ENCODE assay signal across 23 cellular contexts in the genomic region with DNA sequence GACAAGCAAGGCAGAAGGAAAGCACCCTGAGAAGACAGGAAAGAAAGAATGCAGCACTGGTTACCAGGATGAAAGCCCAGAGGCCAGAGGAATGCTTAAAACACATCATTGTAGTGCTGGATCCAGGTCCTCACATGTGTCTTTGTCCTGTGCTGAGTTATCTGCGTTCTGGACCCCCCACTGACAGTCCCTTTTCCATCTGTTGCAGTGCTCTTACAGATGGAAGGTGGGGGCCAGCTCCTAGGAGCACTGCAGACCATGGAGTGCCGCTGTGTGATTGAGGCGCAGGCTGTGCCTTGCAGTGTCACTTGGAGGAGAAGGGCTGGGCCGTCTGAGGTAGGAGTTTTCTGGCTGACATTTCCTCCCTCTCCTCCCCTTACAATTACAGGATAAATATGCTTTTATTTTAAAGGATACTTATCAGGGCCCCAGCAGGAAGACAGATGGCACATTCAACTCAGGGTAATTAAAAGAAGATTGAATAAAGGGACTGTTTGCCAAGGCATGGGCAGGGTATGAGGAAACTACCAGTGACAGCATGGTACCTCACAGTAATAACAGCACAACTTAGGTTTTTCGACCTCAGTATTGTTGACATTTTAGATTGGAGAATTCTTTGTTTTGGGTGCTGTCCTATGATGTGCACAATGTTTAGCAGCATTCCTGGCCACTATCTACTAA. TPM values are rescaled to one million over a fixed set of nuclear protein-coding genes. Genes with fewer than 3 reads are reported as not detected.
DNase-seq lines count a peak whose midpoint lies in the region; ATAC-seq and TF ChIP-seq lines count a peak whose summit lies in the region.
"Had no signal": no experiment of that assay in that cellular context is flagged by ENCODE, and none has a peak within 500 bp of the region (broad histone marks: within the 10 kb centered on the region; RNA-seq: fewer than 3 reads in every experiment).

No MANE protein-coding gene starts in this region.

- H3K9ac ChIP-seq in BLaER1 (0 out of 2 replicates have a peak overlapping the region, but pooled peaks have one; percentile 2), colonic mucosa (ENCODE audit: low read depth in 2 of 2, low read length in 2 of 2) (peak overlapping the region in 1 of 2 donors; percentile 7)

- no peaks in the 10 kb centered on the region for H3K9me3 Mint-ChIP-seq in stimulated activated naive B cell treated with anti-CD40 and anti-IgM and Interleukin-4, amounts not matched to agents 10 μg/mL and 1 μg/mL and 100 μg/mL, for 72 hours
- H3K9me3 Mint-ChIP-seq: activated T-cell treated with anti-CD3 and anti-CD28 coated beads, Interleukin-2, amount 50 U/mL, for 72 hours; naive thymus-derived CD8-positive, alpha-beta T cell had no signal

- H3K27me3 ChIP-seq in BLaER1 (no peaks in the 10 kb centered on the region), colonic mucosa (no peaks in the 10 kb centered on the region), upper lobe of right lung (no peaks in the 10 kb centered on the region)
- H3K27me3 ChIP-seq: BE2C, brain microvascular endothelial cell, stomach, thyroid gland had no signal

- peaks cover 59% of the 10 kb centered on the region for H3K36me3 ChIP-seq in BLaER1
- H3K36me3 ChIP-seq in HEK293 (ENCODE audit: control insufficient read depth in 2 of 2, insufficient read depth in 1 of 2, low read length in 2 of 2), result peaks cover 30 to 68% of the 10 kb centered on the region in 2 experiments
- H3K36me3 ChIP-seq in colonic mucosa, result peaks cover 4% of the 10 kb centered on the region
- peaks cover 4% of the 10 kb centered on the region for H3K36me3 ChIP-seq in upper lobe of right lung

- no peak overlapping the region for H3K4me3 Mint-ChIP-seq in stimulated activated naive B cell treated with anti-CD40 and anti-IgM and Interleukin-4, amounts not matched to agents 10 μg/mL and 1 μg/mL and 100 μg/mL, for 72 hours
- H3K4me3 Mint-ChIP-seq: activated T-cell treated with anti-CD3 and anti-CD28 coated beads, Interleukin-2, amount 50 U/mL, for 72 hours; naive thymus-derived CD8-positive, alpha-beta T cell had no signal

- H3K9me3 ChIP-seq in BLaER1, result no peaks in the 10 kb centered on the region
- H3K9me3 ChIP-seq in HEK293 (ENCODE audit: control insufficient read depth, insufficient read depth, low read depth, low read length), result no peaks in the 10 kb centered on the region
- no peaks in the 10 kb centered on the region for H3K9me3 ChIP-seq in colonic mucosa
- H3K9me3 ChIP-seq in upper lobe of right lung, result no peaks in the 10 kb centered on the region
- H3K9me3 ChIP-seq: BE2C, stomach, thyroid gland had no signal

- no peak overlapping the region for H3K27ac Mint-ChIP-seq in stimulated activated naive B cell treated with anti-CD40 and anti-IgM and Interleukin-4, amounts not matched to agents 10 μg/mL and 1 μg/mL and 100 μg/mL, for 72 hours
- H3K27ac Mint-ChIP-seq: activated T-cell treated with anti-CD3 and anti-CD28 coated beads, Interleukin-2, amount 50 U/mL, for 72 hours; naive thymus-derived CD8-positive, alpha-beta T cell had no signal

- H3K4me2 ChIP-seq in BLaER1, result no peak overlapping the region

- no peak for ATAC-seq in stimulated activated naive B cell treated with anti-CD40 and anti-IgM and Interleukin-4, amounts not matched to agents 10 μg/mL and 1 μg/mL and 100 μg/mL, for 72 hours (replicated peaks)
- ATAC-seq in upper lobe of right lung, result no peak
- ATAC-seq: activated T-cell treated with anti-CD3 and anti-CD28 coated beads, Interleukin-2, amount 50 U/mL, for 72 hours; naive thymus-derived CD8-positive, alpha-beta T cell had no signal

- H3K4me1 ChIP-seq in BLaER1, result peaks cover 21% of the 10 kb centered on the region
- peaks cover 8% of the 10 kb centered on the region for H3K4me1 ChIP-seq in HEK293 (ENCODE audit: control insufficient read depth, insufficient read depth, low read length)
- peaks cover 12% of the 10 kb centered on the region for H3K4me1 ChIP-seq in colonic mucosa
- peaks cover 9% of the 10 kb centered on the region for H3K4me1 ChIP-seq in upper lobe of right lung

- H3K4me3 ChIP-seq in BLaER1 (no peak overlapping the region), HEK293 (ENCODE audit: low read depth, low read length) (no peak overlapping the region), colonic mucosa (no peak overlapping the region), upper lobe of right lung (no peak overlapping the region)
- H3K4me3 ChIP-seq: SK-N-MC, stomach, thyroid gland had no signal

- CTCF ChIA-PET in HEK293 (lab: Yijun Ruan, JAX), result interaction anchor here (0.6 to 1.2 kb wide), 4 partner anchors 11 to 176 kb away, joined by 3 to 7 read pairs (median 4); a partner anchor contains a TSS

- intact Hi-C loops in colonic mucosa (cut with DNase I) (no loop called here), upper lobe of right lung (cut with DNase I) (no loop called here)

- no peaks in the 10 kb centered on the region for H3K27me3 Mint-ChIP-seq in stimulated activated naive B cell treated with anti-CD40 and anti-IgM and Interleukin-4, amounts not matched to agents 10 μg/mL and 1 μg/mL and 100 μg/mL, for 72 hours
- H3K27me3 Mint-ChIP-seq: naive thymus-derived CD8-positive, alpha-beta T cell had no signal

- H3K27ac ChIP-seq in BLaER1, result no peak overlapping the region
- H3K27ac ChIP-seq in HEK293 (ENCODE audit: extremely low read depth, low read depth, low read length), result no peak overlapping the region
- H3K27ac ChIP-seq in colonic mucosa, result peak overlapping the region; percentile 12
- no peak overlapping the region for H3K27ac ChIP-seq in upper lobe of right lung
- H3K27ac ChIP-seq: brain microvascular endothelial cell, SK-N-MC, stomach, thyroid gland had no signal

- peak; percentile 90 to 91 for DNase-seq in NCI-H524 (lab: John Stamatoyannopoulos, UW)
- peak; percentile 30 for DNase-seq in colonic mucosa
- no peak for DNase-seq in stimulated activated naive B cell treated with anti-CD40 and anti-IgM and Interleukin-4, amounts not matched to agents 10 μg/mL and 1 μg/mL and 100 μg/mL, for 72 hours
- DNase-seq in DMS153 treated with DMSO at 0.1 percent for 48 hours (lab: John Stamatoyannopoulos, UW; ENCODE audit: unreplicated experiment), result no peak
- no peak for DNase-seq in upper lobe of right lung
- DNase-seq: ACHN; activated naive CD4-positive, alpha-beta T cell treated with Interleukin-2 at 50 U/mL for 16 hours; activated T-cell treated with anti-CD3 and anti-CD28 coated beads, Interleukin-2, amount 50 U/mL, for 72 hours; BE2C; brain microvascular endothelial cell; effector CD4-positive, alpha-beta T cell; glutamatergic neuron; H7; midbrain; naive thymus-derived CD8-positive, alpha-beta T cell; NCI-H2029 treated with DMSO at 0.1 percent for 48 hours; NCI-H526 treated with DMSO at 0.1 percent for 48 hours; OCI-M1; stomach; thyroid gland had no signal

- H3K36me3 Mint-ChIP-seq in stimulated activated naive B cell treated with anti-CD40 and anti-IgM and Interleukin-4, amounts not matched to agents 10 μg/mL and 1 μg/mL and 100 μg/mL, for 72 hours, result peaks cover 17 to 47% of the 10 kb centered on the region in 2 donors

- peaks cover 15 to 18% of the 10 kb centered on the region in 2 donors for H3K4me1 Mint-ChIP-seq in stimulated activated naive B cell treated with anti-CD40 and anti-IgM and Interleukin-4, amounts not matched to agents 10 μg/mL and 1 μg/mL and 100 μg/mL, for 72 hours

- POLR2A ChIA-PET in HEK293 (lab: Yijun Ruan, JAX), result interaction anchor here (0.6 to 3.6 kb wide), 3 partner anchors 14 to 289 kb away, joined by 3 to 15 read pairs (median 5); no protein-coding TSS in a partner anchor

- no peaks in the 10 kb centered on the region for H4K20me1 ChIP-seq in BLaER1

- TF ChIP-seq CTCF in HEK293 (tag by site-specific recombination; IDR thresholded peaks at IDR 0.05) (no peak), colonic mucosa (IDR thresholded peaks at IDR 0.05) (no peak), upper lobe of right lung (IDR thresholded peaks at IDR 0.05) (no peak)

TF ChIP-seq in HEK293, 187 proteins besides CTCF, POLR2A, EP300 and RAD21:
- TF ChIP-seq ZBTB17 (tag by site-specific recombination; IDR thresholded peaks at IDR 0.05), result peak; percentile 39; the same call in 1 of the 2 replicates
- TF ChIP-seq, protein P1, sequence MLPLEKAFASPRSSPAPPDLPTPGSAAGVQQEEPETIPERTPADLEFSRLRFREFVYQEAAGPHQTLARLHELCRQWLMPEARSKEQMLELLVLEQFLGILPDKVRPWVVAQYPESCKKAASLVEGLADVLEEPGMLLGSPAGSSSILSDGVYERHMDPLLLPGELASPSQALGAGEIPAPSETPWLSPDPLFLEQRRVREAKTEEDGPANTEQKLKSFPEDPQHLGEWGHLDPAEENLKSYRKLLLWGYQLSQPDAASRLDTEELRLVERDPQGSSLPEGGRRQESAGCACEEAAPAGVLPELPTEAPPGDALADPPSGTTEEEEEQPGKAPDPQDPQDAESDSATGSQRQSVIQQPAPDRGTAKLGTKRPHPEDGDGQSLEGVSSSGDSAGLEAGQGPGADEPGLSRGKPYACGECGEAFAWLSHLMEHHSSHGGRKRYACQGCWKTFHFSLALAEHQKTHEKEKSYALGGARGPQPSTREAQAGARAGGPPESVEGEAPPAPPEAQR (tag by site-specific recombination; IDR thresholded peaks at IDR 0.05), result no peak
- peak; percentile 42; the same call in 1 of the 2 replicates for TF ChIP-seq SCRT2 (tag by site-specific recombination; IDR thresholded peaks at IDR 0.05)
- peak; percentile 51; the same call in 1 of the 2 replicates for TF ChIP-seq GLIS1 (tag by site-specific recombination; IDR thresholded peaks at IDR 0.05)
- TF ChIP-seq, protein P2, sequence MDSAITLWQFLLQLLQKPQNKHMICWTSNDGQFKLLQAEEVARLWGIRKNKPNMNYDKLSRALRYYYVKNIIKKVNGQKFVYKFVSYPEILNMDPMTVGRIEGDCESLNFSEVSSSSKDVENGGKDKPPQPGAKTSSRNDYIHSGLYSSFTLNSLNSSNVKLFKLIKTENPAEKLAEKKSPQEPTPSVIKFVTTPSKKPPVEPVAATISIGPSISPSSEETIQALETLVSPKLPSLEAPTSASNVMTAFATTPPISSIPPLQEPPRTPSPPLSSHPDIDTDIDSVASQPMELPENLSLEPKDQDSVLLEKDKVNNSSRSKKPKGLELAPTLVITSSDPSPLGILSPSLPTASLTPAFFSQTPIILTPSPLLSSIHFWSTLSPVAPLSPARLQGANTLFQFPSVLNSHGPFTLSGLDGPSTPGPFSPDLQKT (IDR thresholded peaks at IDR 0.05; ENCODE audit: borderline replicate concordance, low read depth, low read length), result no peak

RNA-seq across cellular contexts. Expression of a gene that starts 3.0 kb away (rescaled TPM):
- total RNA-seq in colonic mucosa (10 to 100 TPM in 1 of 2 donors, 1 to 10 TPM in 1; 1.8 to 10.1 TPM), upper lobe of right lung (1.3 TPM)

RNA-seq across cellular contexts. Expression of a gene that starts 3.0 kb away (rescaled TPM):
- total RNA-seq in colonic mucosa (100 to 1,000 TPM in 1 of 2 donors, 10 to 100 TPM in 1; 71.7 to 135 TPM), upper lobe of right lung (47.1 TPM)

RNA-seq across cellular contexts. Expression of a gene that starts 21.3 kb away (rescaled TPM):
- total RNA-seq in colonic mucosa (100 to 1,000 TPM; 147 to 265 TPM), upper lobe of right lung (68.0 TPM)

RNA-seq across cellular contexts. Expression of a gene that starts 30.1 kb away (rescaled TPM):
- total RNA-seq in colonic mucosa (10 to 100 TPM; 15.6 to 28.5 TPM), upper lobe of right lung (20.3 TPM)

RNA-seq across cellular contexts. Expression of a gene that starts 50.0 kb away (rescaled TPM):
- total RNA-seq in colonic mucosa (100 to 1,000 TPM in 1 of 2 donors, 10 to 100 TPM in 1; 50.8 to 119 TPM), upper lobe of right lung (73.9 TPM)

Comparison
In these comparisons a context has a peak if more than half of its experiments do, and no peak if none do; other contexts are left out.
1. DNase-seq: peak in NCI-H524 (2 of 2) and colonic mucosa (single experiment); none in stimulated activated naive B cell treated with anti-CD40 and anti-IgM and Interleukin-4, amounts not matched to agents 10 μg/mL and 1 μg/mL and 100 μg/mL, for 72 hours (single experiment), DMS153 treated with DMSO at 0.1 percent for 48 hours (single experiment) and upper lobe of right lung (single experiment).